19 cellular contexts compared by ENCODE assay signal in genomic region chr10:125105155-125105554, GRCh38.
"Had no signal": no experiment of that assay in that cellular context is flagged by ENCODE, and none has a peak within 500 bp of the region (broad histone marks: within the 10 kb centered on the region; RNA-seq: fewer than 3 reads in every experiment).

No MANE protein-coding gene starts in this region.

- H2AFZ ChIP-seq: hepatocyte had no signal

- H3K4me3 Mint-ChIP-seq: dendritic cell treated with granulocyte-macrophage colony-stimulating factor and Interleukin-4, amounts not matched to agents 40 ng/mL and 50 ng/mL, for 4 days; naive thymus-derived CD4-positive, alpha-beta T cell; neural crest cell; stimulated activated naive B cell treated with anti-CD40 and anti-IgM and Interleukin-4, amounts not matched to agents 10 μg/mL and 1 μg/mL and 100 μg/mL, for 72 hours; stimulated activated naive CD8-positive, alpha-beta T cell treated with anti-CD3 and anti-CD28 coated beads, Interleukin-15, amount 100 ng/mL, for 72 hours; type B pancreatic cell had no signal

- H3K4me2 ChIP-seq: hepatocyte, smooth muscle cell had no signal

- H3K9me3 ChIP-seq: esophagus squamous epithelium, thyroid gland had no signal

- DNase-seq: effector memory CD8-positive, alpha-beta T cell; esophagus squamous epithelium; foreskin fibroblast; kidney glomerular epithelial cell; mesendoderm; naive thymus-derived CD4-positive, alpha-beta T cell; stimulated activated CD4-positive, alpha-beta T cell treated with anti-CD3 and anti-CD28 coated beads, Interleukin-15, amount 100 ng/mL, for 24 hours; stimulated activated CD4-positive, alpha-beta T cell treated with anti-CD3 and anti-CD28 coated beads, Interleukin-1b, Interleukin-23, amount 100 ng/mL, for 48 hours; stimulated activated CD4-positive, alpha-beta T cell treated with anti-CD3 and anti-CD28 coated beads, Interleukin-4, amount 100 ng/mL, for 24 hours; stimulated activated naive B cell treated with anti-CD40 and anti-IgM and Interleukin-4, amounts not matched to agents 10 μg/mL and 1 μg/mL and 100 μg/mL, for 72 hours; stimulated activated naive CD8-positive, alpha-beta T cell treated with anti-CD3 and anti-CD28 coated beads, Interleukin-15, amount 100 ng/mL, for 72 hours; substantia nigra had no signal

- H3K27ac ChIP-seq: esophagus squamous epithelium, hepatocyte, right atrium auricular region had no signal

- H3K27me3 ChIP-seq: esophagus squamous epithelium, hepatocyte, right atrium auricular region, thyroid gland had no signal

- H3K4me3 ChIP-seq: esophagus squamous epithelium, hepatocyte, right atrium auricular region, smooth muscle cell, thyroid gland had no signal

- H3K27ac Mint-ChIP-seq: dendritic cell treated with granulocyte-macrophage colony-stimulating factor and Interleukin-4, amounts not matched to agents 40 ng/mL and 50 ng/mL, for 4 days; naive thymus-derived CD4-positive, alpha-beta T cell; stimulated activated naive B cell treated with anti-CD40 and anti-IgM and Interleukin-4, amounts not matched to agents 10 μg/mL and 1 μg/mL and 100 μg/mL, for 72 hours; stimulated activated naive CD8-positive, alpha-beta T cell treated with anti-CD3 and anti-CD28 coated beads, Interleukin-15, amount 100 ng/mL, for 72 hours had no signal

- H3K9me3 Mint-ChIP-seq: dendritic cell treated with granulocyte-macrophage colony-stimulating factor and Interleukin-4, amounts not matched to agents 40 ng/mL and 50 ng/mL, for 4 days; effector memory CD8-positive, alpha-beta T cell; type B pancreatic cell had no signal

- H3K36me3 Mint-ChIP-seq: stimulated activated naive B cell treated with anti-CD40 and anti-IgM and Interleukin-4, amounts not matched to agents 10 μg/mL and 1 μg/mL and 100 μg/mL, for 72 hours had no signal

- H3K27me3 Mint-ChIP-seq: dendritic cell treated with granulocyte-macrophage colony-stimulating factor and Interleukin-4, amounts not matched to agents 40 ng/mL and 50 ng/mL, for 4 days; type B pancreatic cell had no signal

- H3K4me1 Mint-ChIP-seq: stimulated activated naive B cell treated with anti-CD40 and anti-IgM and Interleukin-4, amounts not matched to agents 10 μg/mL and 1 μg/mL and 100 μg/mL, for 72 hours; stimulated activated naive CD8-positive, alpha-beta T cell treated with anti-CD3 and anti-CD28 coated beads, Interleukin-15, amount 100 ng/mL, for 72 hours had no signal
